Comparison of ENCODE assay signal across 7 cellular contexts in genomic region chr4:1310031-1310795, GRCh38. TPM values are rescaled to one million over a fixed set of nuclear protein-coding genes. Genes with fewer than 3 reads are reported as not detected.
A peak's percentile ranks its signal among the peaks of the same experiment; 100 is the strongest.
DNase-seq lines count a peak whose midpoint lies in the region; ATAC-seq and TF ChIP-seq lines count a peak whose summit lies in the region.

No MANE protein-coding gene starts in this region.

- DNase-seq in RWPE2 (ENCODE audit: low spot score) (peak; percentile 45), colonic mucosa (no peak), right lobe of liver (peak in 2 of 3 donors; percentile 17 to 49), suprapubic skin (ENCODE audit: low spot score in 2 of 2) (no peak), NCI-H2081 treated with DMSO at 0.1 percent for 48 hours (lab: John Stamatoyannopoulos, UW) (no peak)
- DNase-seq in activated CD4-positive, CD25-positive, alpha-beta regulatory T cell (lab: John Stamatoyannopoulos, UW) = no peak

- ATAC-seq in RWPE2 (ENCODE audit: low read depth) (peak; percentile 31), right lobe of liver (no peak), HG03095 (IDR thresholded peaks at IDR 0.05; ENCODE audit: unreplicated experiment) (no peak)

- WGBS in right lobe of liver (ENCODE audit: insufficient coverage, low coverage, low lambda C conversion rate, missing lambda C conversion rate) = 90% methylated on average over 10 of the region's 32 CpGs
- 56% methylated on average over 14 of the region's 32 CpGs for WGBS in suprapubic skin

- TF ChIP-seq POLR2A in right lobe of liver (IDR thresholded peaks at IDR 0.05) (no peak), suprapubic skin (IDR thresholded peaks at IDR 0.05) (no peak)

- intact Hi-C loops in colonic mucosa (cut with DNase I) (no loop called here), right lobe of liver (cut with DNase I) (no loop called here)

- H3K9ac ChIP-seq in colonic mucosa (ENCODE audit: low read depth in 2 of 2, low read length in 2 of 2) = peak overlapping the region in 1 of 2 donors; percentile 48

- H3K36me3 ChIP-seq in RWPE2 (ENCODE audit: low read depth) (peaks cover 56% of the 10 kb centered on the region), colonic mucosa (peaks cover 16% of the 10 kb centered on the region), right lobe of liver (peaks cover 0 to 26% (median 13%) of the 10 kb centered on the region in 4 donors), suprapubic skin (peaks cover 37% of the 10 kb centered on the region)

- H3K27me3 ChIP-seq in RWPE2 (ENCODE audit: insufficient read depth, poor library complexity, severe bottlenecking) (no peaks in the 10 kb centered on the region), colonic mucosa (no peaks in the 10 kb centered on the region), right lobe of liver (no peaks in the 10 kb centered on the region), suprapubic skin (no peaks in the 10 kb centered on the region)

- no peaks in the 10 kb centered on the region for H3K9me3 ChIP-seq in RWPE2 (ENCODE audit: severe bottlenecking)
- H3K9me3 ChIP-seq in colonic mucosa = no peaks in the 10 kb centered on the region
- H3K9me3 ChIP-seq in right lobe of liver = no peaks in the 10 kb centered on the region
- H3K9me3 ChIP-seq in suprapubic skin = no peaks in the 10 kb centered on the region

- H3K27ac ChIP-seq in RWPE2 (ENCODE audit: poor library complexity, severe bottlenecking) (peak overlapping the region; percentile 74), colonic mucosa (peak overlapping the region; percentile 26), right lobe of liver (peak overlapping the region in 2 of 3 donors; percentile 13 to 16), suprapubic skin (peak overlapping the region; percentile 49)

- TF ChIP-seq CTCF in RWPE2 (IDR thresholded peaks at IDR 0.05; ENCODE audit: poor library complexity, severe bottlenecking) (no peak), colonic mucosa (IDR thresholded peaks at IDR 0.05) (no peak), right lobe of liver (IDR thresholded peaks at IDR 0.05) (no peak), suprapubic skin (IDR thresholded peaks at IDR 0.05) (no peak)

- peaks cover 25% of the 10 kb centered on the region for H3K4me1 ChIP-seq in RWPE2 (ENCODE audit: insufficient read depth, poor library complexity, severe bottlenecking)
- H3K4me1 ChIP-seq in colonic mucosa = peaks cover 6% of the 10 kb centered on the region
- peaks cover 0 to 17% (median 6%) of the 10 kb centered on the region in 4 donors for H3K4me1 ChIP-seq in right lobe of liver
- peaks cover 45% of the 10 kb centered on the region for H3K4me1 ChIP-seq in suprapubic skin

- TF ChIP-seq EP300 in suprapubic skin (IDR thresholded peaks at IDR 0.05) = no peak

- H3K4me3 ChIP-seq in RWPE2 (ENCODE audit: severe bottlenecking) (peak overlapping the region; percentile 26), colonic mucosa (peak overlapping the region; percentile 10), right lobe of liver (peak overlapping the region; percentile 5 to 57 (median 31)), suprapubic skin (peak overlapping the region; percentile 44)

RNA-seq across cellular contexts. Expression of gene MAEA, which starts 20.5 kb away (rescaled TPM):
- total RNA-seq in colonic mucosa = 100 to 1,000 TPM in 1 of 2 donors, 10 to 100 TPM in 1; 65.8 to 124 TPM
- total RNA-seq in right lobe of liver = 10 to 100 TPM; 24.3 to 42.0 (median 27.9) TPM
- total RNA-seq in suprapubic skin = 100 to 1,000 TPM in 1 of 4 donors, 10 to 100 TPM in 3; 58.7 to 112 (median 69.5) TPM

RNA-seq across cellular contexts. Expression of gene UVSSA, which starts 36.8 kb away (rescaled TPM):
- 10 to 100 TPM; 16.7 to 55.7 TPM for total RNA-seq in colonic mucosa
- total RNA-seq in right lobe of liver = 10 to 100 TPM in 3 of 6 experiments, 1 to 10 TPM in 3; 9.1 to 14.5 (median 11.3) TPM
- total RNA-seq in suprapubic skin = 100 to 1,000 TPM in 1 of 4 donors, 10 to 100 TPM in 3; 16.2 to 107 (median 24.9) TPM

Comparison
In these comparisons a context has a peak if more than half of its experiments do, and no peak if none do; other contexts are left out.
1. DNase-seq: peak in RWPE2 (single experiment) and right lobe of liver (2 of 3); none in colonic mucosa (single experiment), suprapubic skin (0 of 2), NCI-H2081 treated with DMSO at 0.1 percent for 48 hours (single experiment) and activated CD4-positive, CD25-positive, alpha-beta regulatory T cell (0 of 4).
2. H3K27ac ChIP-seq: peak in every context shown above with its lines; median percentile 74 in RWPE2; 49 in suprapubic skin; 26 in colonic mucosa; 14 in right lobe of liver.
3. Peak in every context shown above with its lines, with median percentiles within 50 percentile points of each other: H3K4me3 ChIP-seq.